Comparison of ENCODE assay signal across 24 cellular contexts in genomic region chr4:108367751-108368150, GRCh38.
"Had no signal": no experiment of that assay in that cellular context is flagged by ENCODE, and none has a peak within 500 bp of the region (broad histone marks: within the 10 kb centered on the region; RNA-seq: fewer than 3 reads in every experiment).

No MANE protein-coding gene starts in this region.

- H3K4me3 Mint-ChIP-seq: natural killer cell treated with Interleukin-12 subunit alpha and Interleukin-12 subunit beta and Interleukin-15 and Interleukin-18, amount 100 ng/mL, for 72 hours; stimulated activated effector memory CD8-positive, alpha-beta T cell treated with anti-CD3 and anti-CD28 coated beads, Interleukin-12 subunit alpha, Interleukin-12 subunit beta, amount 100 ng/mL, for 72 hours; stimulated activated naive CD8-positive, alpha-beta T cell treated with anti-CD3 and anti-CD28 coated beads, Interleukin-15, Interleukin-2, amounts not matched to agents 100 ng/mL and 50 ng/mL, for 24 hours; type B pancreatic cell had no signal

- H3K4me2 ChIP-seq: hepatocyte had no signal

- DNase-seq: islet precursor cell; left ventricle myocardium inferior; midbrain; mucosa of descending colon; naive thymus-derived CD4-positive, alpha-beta T cell; nucleus accumbens; ovary; spleen; stimulated activated CD4-positive, alpha-beta T cell treated with anti-CD3 and anti-CD28 coated beads, Interleukin-4, amount 100 ng/mL, for 24 hours; stimulated activated naive CD4-positive, alpha-beta T cell; tibial artery; uterus had no signal

- H3K79me2 ChIP-seq: hepatocyte had no signal

- H3K36me3 Mint-ChIP-seq: natural killer cell treated with Interleukin-12 subunit alpha and Interleukin-12 subunit beta and Interleukin-15 and Interleukin-18, amount 100 ng/mL, for 72 hours; stimulated activated effector memory CD8-positive, alpha-beta T cell treated with anti-CD3 and anti-CD28 coated beads, Interleukin-12 subunit alpha, Interleukin-12 subunit beta, amount 100 ng/mL, for 72 hours; type B pancreatic cell had no signal

- H3K9me3 ChIP-seq: left ventricle myocardium inferior, mucosa of descending colon, ovary, right atrium auricular region, spleen, suprapubic skin, thoracic aorta, tibial artery, uterus had no signal

- ATAC-seq: mucosa of descending colon; naive thymus-derived CD4-positive, alpha-beta T cell; natural killer cell treated with Interleukin-12 subunit alpha and Interleukin-12 subunit beta and Interleukin-15 and Interleukin-18, amount 100 ng/mL, for 72 hours; sciatic nerve; stimulated activated effector memory CD8-positive, alpha-beta T cell treated with anti-CD3 and anti-CD28 coated beads, Interleukin-12 subunit alpha, Interleukin-12 subunit beta, amount 100 ng/mL, for 72 hours had no signal

- H3K4me1 ChIP-seq: left ventricle myocardium inferior, right atrium auricular region, suprapubic skin, tibial artery, uterus had no signal

- H3K9me3 Mint-ChIP-seq: natural killer cell treated with Interleukin-12 subunit alpha and Interleukin-12 subunit beta and Interleukin-15 and Interleukin-18, amount 100 ng/mL, for 72 hours; stimulated activated effector memory CD8-positive, alpha-beta T cell treated with anti-CD3 and anti-CD28 coated beads, Interleukin-12 subunit alpha, Interleukin-12 subunit beta, amount 100 ng/mL, for 72 hours; stimulated activated naive CD8-positive, alpha-beta T cell treated with anti-CD3 and anti-CD28 coated beads, Interleukin-15, Interleukin-2, amounts not matched to agents 100 ng/mL and 50 ng/mL, for 24 hours; type B pancreatic cell had no signal

- H3K36me3 ChIP-seq: left ventricle myocardium inferior, ovary, right atrium auricular region, spleen, suprapubic skin, thoracic aorta, tibial artery, uterus had no signal

- H3K4me3 ChIP-seq: hepatocyte, left ventricle myocardium inferior, lung, mucosa of descending colon, ovary, right atrium auricular region, skin epidermis, spleen, suprapubic skin, thoracic aorta, tibial artery, uterus had no signal

- H3K27me3 ChIP-seq: ovary, right atrium auricular region had no signal

- H3K27ac ChIP-seq: hepatocyte, left ventricle myocardium inferior, ovary, right atrium auricular region, skin epidermis, spleen, suprapubic skin, thoracic aorta, tibial artery, uterus had no signal

- H3K27ac Mint-ChIP-seq: progenitor cell of endocrine pancreas; stimulated activated effector memory CD8-positive, alpha-beta T cell treated with anti-CD3 and anti-CD28 coated beads, Interleukin-12 subunit alpha, Interleukin-12 subunit beta, amount 100 ng/mL, for 72 hours; stimulated activated naive CD8-positive, alpha-beta T cell treated with anti-CD3 and anti-CD28 coated beads, Interleukin-15, Interleukin-2, amounts not matched to agents 100 ng/mL and 50 ng/mL, for 24 hours; type B pancreatic cell had no signal

- H2AFZ ChIP-seq: hepatocyte had no signal
